In genomic region chr13:90974249-90974954, GRCh38 we compare ENCODE assay signal across 18 cellular contexts.
"Had no signal": no experiment of that assay in that cellular context is flagged by ENCODE, and none has a peak within 500 bp of the region (broad histone marks: within the 10 kb centered on the region; RNA-seq: fewer than 3 reads in every experiment).

No MANE protein-coding gene starts in this region.

- H3K4me3 ChIP-seq: adrenal gland, breast epithelium, gastrocnemius medialis, suprapubic skin had no signal

- H3K27me3 ChIP-seq: adrenal gland, breast epithelium, gastrocnemius medialis, suprapubic skin had no signal

- H3K27ac Mint-ChIP-seq: activated CD4-positive, alpha-beta T cell treated with anti-CD3 and anti-CD28 coated beads, Interleukin-2, amount 10 ng/mL, durations not matched to agents 7 days and 5 days; activated naive CD4-positive, alpha-beta T cell treated with anti-CD3 and anti-CD28 coated beads, Interleukin-2, amount 50 U/mL, for 24 hours; memory B cell; progenitor cell of endocrine pancreas; stimulated activated naive CD8-positive, alpha-beta T cell treated with anti-CD3 and anti-CD28 coated beads, Interleukin-15, Interleukin-2, amounts not matched to agents 100 ng/mL and 50 ng/mL, for 24 hours had no signal

- H3K4me1 ChIP-seq: adrenal gland, breast epithelium, gastrocnemius medialis, suprapubic skin had no signal

- ATAC-seq: gastrocnemius medialis had no signal

- H3K27ac ChIP-seq: adrenal gland, breast epithelium, gastrocnemius medialis, suprapubic skin had no signal

- H3K9me3 Mint-ChIP-seq: activated CD4-positive, alpha-beta T cell treated with anti-CD3 and anti-CD28 coated beads, Interleukin-2, amount 10 ng/mL, durations not matched to agents 7 days and 5 days; activated naive CD4-positive, alpha-beta T cell treated with anti-CD3 and anti-CD28 coated beads, Interleukin-2, amount 50 U/mL, for 24 hours had no signal

- H3K36me3 ChIP-seq: adrenal gland, gastrocnemius medialis, suprapubic skin had no signal

- H3K27me3 Mint-ChIP-seq: activated CD4-positive, alpha-beta T cell treated with anti-CD3 and anti-CD28 coated beads, Interleukin-2, amount 10 ng/mL, durations not matched to agents 7 days and 5 days; activated naive CD4-positive, alpha-beta T cell treated with anti-CD3 and anti-CD28 coated beads, Interleukin-2, amount 50 U/mL, for 24 hours; memory B cell; progenitor cell of endocrine pancreas; stimulated activated naive CD8-positive, alpha-beta T cell treated with anti-CD3 and anti-CD28 coated beads, Interleukin-15, Interleukin-2, amounts not matched to agents 100 ng/mL and 50 ng/mL, for 24 hours had no signal

- H3K9me3 ChIP-seq: adrenal gland, breast epithelium, gastrocnemius medialis, suprapubic skin had no signal

- H3K4me3 Mint-ChIP-seq: activated CD4-positive, alpha-beta T cell treated with anti-CD3 and anti-CD28 coated beads, Interleukin-2, amount 10 ng/mL, durations not matched to agents 7 days and 5 days; activated naive CD4-positive, alpha-beta T cell treated with anti-CD3 and anti-CD28 coated beads, Interleukin-2, amount 50 U/mL, for 24 hours; memory B cell; neural crest cell; stimulated activated naive CD8-positive, alpha-beta T cell treated with anti-CD3 and anti-CD28 coated beads, Interleukin-15, Interleukin-2, amounts not matched to agents 100 ng/mL and 50 ng/mL, for 24 hours had no signal

- H3K4me1 Mint-ChIP-seq: activated CD4-positive, alpha-beta T cell treated with anti-CD3 and anti-CD28 coated beads, Interleukin-2, amount 10 ng/mL, durations not matched to agents 7 days and 5 days; activated naive CD4-positive, alpha-beta T cell treated with anti-CD3 and anti-CD28 coated beads, Interleukin-2, amount 50 U/mL, for 24 hours; memory B cell; neural crest cell had no signal

- H3K36me3 Mint-ChIP-seq: activated naive CD4-positive, alpha-beta T cell treated with anti-CD3 and anti-CD28 coated beads, Interleukin-2, amount 50 U/mL, for 24 hours; memory B cell had no signal

- DNase-seq: activated CD4-positive, alpha-beta T cell treated with anti-CD3 and anti-CD28 coated beads, Interleukin-2, amount 10 ng/mL, durations not matched to agents 7 days and 5 days; activated gamma-delta T cell; adrenal gland; cerebellar nuclear complex; cortex of kidney; effector CD4-positive, alpha-beta T cell; gastrocnemius medialis; head of caudate nucleus; stimulated activated CD4-positive, alpha-beta T cell treated with anti-CD3 and anti-CD28 coated beads, Interleukin-12 subunit alpha, Interleukin-12 subunit beta, amount 100 ng/mL, for 4 hours; stimulated activated CD4-positive, alpha-beta T cell treated with anti-CD3 and anti-CD28 coated beads, Interleukin-2, amount 100 ng/mL, for 24 hours; T1000 had no signal
